8 cellular contexts compared by ENCODE assay signal in genomic region chr5:141001854-141002666, GRCh38. TPM values are rescaled to one million over a fixed set of nuclear protein-coding genes. Genes with fewer than 3 reads are reported as not detected.
DNase-seq lines count a peak whose midpoint lies in the region; ATAC-seq, FAIRE-seq and TF ChIP-seq lines count a peak whose summit lies in the region.

No MANE protein-coding gene starts in this region.

- peak overlapping the region; percentile 86 to 91 (median 89) for H3K4me3 Mint-ChIP-seq in brain
- peak overlapping the region in 1 of 7 donors; percentile 19 for H3K4me3 Mint-ChIP-seq in CD8-positive, alpha-beta memory T cell

- peaks cover 16% of the 10 kb centered on the region for H3K36me3 Mint-ChIP-seq in brain
- H3K36me3 Mint-ChIP-seq in CD8-positive, alpha-beta memory T cell: no peaks in the 10 kb centered on the region

- CTCF ChIA-PET in A549 (lab: Yijun Ruan, JAX): interaction anchor here (1.5 to 2.2 kb wide), 2 partner anchors 35 to 76 kb away, joined by 4 to 6 read pairs; partner anchors contain the start of gene PCDHAC1
- CTCF ChIA-PET in CD8-positive, alpha-beta memory T cell (lab: Charles Lee): no interaction called here

- no peak for TF ChIP-seq CTCF in A549 (IDR thresholded peaks at IDR 0.05)
- no peak for TF ChIP-seq CTCF in brain (conservative IDR thresholded peaks at IDR 0.05)
- TF ChIP-seq CTCF in lower leg skin (IDR thresholded peaks at IDR 0.05): no peak

- H3K23ac ChIP-seq in mesenchymal stem cell (ENCODE audit: low read length in 2 of 2): no peak overlapping the region

- POLR2A ChIA-PET in A549 (lab: Yijun Ruan, JAX): interaction anchor here (1.7 kb wide), 1 partner anchor 35 kb away, joined by 5 read pairs; the partner anchor contains the start of gene PCDHAC2
- POLR2A ChIA-PET in CD8-positive, alpha-beta memory T cell (lab: Charles Lee): no interaction called here

- WGBS in A549 (ENCODE audit: missing lambda C conversion rate): 28% methylated on average over 19 of the region's 19 CpGs
- WGBS in mesenchymal stem cell: 2% methylated on average over 19 of the region's 19 CpGs
- 6 to 8% methylated on average over 19 of the region's 19 CpGs for WGBS in lower leg skin, 2 donors

- H3K36me3 ChIP-seq in mesenchymal stem cell (ENCODE audit: control insufficient read depth in 1 of 2, insufficient read depth in 2 of 2, low read depth in 1 of 2, low read length in 2 of 2): no peaks in the 10 kb centered on the region
- H3K36me3 ChIP-seq in CD8-positive, alpha-beta memory T cell (ENCODE audit: insufficient read depth, low read length): no peaks in the 10 kb centered on the region

- H3K27ac ChIP-seq in A549 (peak overlapping the region; percentile 76 to 79), mesenchymal stem cell (ENCODE audit: low read length, poor library complexity, severe bottlenecking) (peak overlapping the region; percentile 60)
- no peak overlapping the region for H3K27ac ChIP-seq in CD8-positive, alpha-beta memory T cell (ENCODE audit: low read depth, low read length)

- H3K27me3 Mint-ChIP-seq in brain: no peaks in the 10 kb centered on the region
- peaks cover 26 to 51% of the 10 kb centered on the region in 2 donors for H3K27me3 Mint-ChIP-seq in CD8-positive, alpha-beta memory T cell

- H2BK120ac ChIP-seq in mesenchymal stem cell (ENCODE audit: low read depth, low read length): no peak overlapping the region

- no peak for TF ChIP-seq POLR2A in A549 (IDR thresholded peaks at IDR 0.05; ENCODE audit: low read length)
- no peak for TF ChIP-seq POLR2A in lower leg skin (IDR thresholded peaks at IDR 0.05)

- no peak overlapping the region for H2AFZ ChIP-seq in mesenchymal stem cell (ENCODE audit: low read depth, low read length)

- DNase-seq in A549 (ENCODE audit: low read depth in 1 of 2, low spot score in 1 of 2): peak; percentile 33 to 44
- DNase-seq in NCI-H1092 (lab: John Stamatoyannopoulos, UW): peak; percentile 46
- peak; percentile 37 for DNase-seq in mesenchymal stem cell
- DNase-seq in lower leg skin (ENCODE audit: low spot score in 2 of 2): no peak
- DNase-seq in AG08395 (ENCODE audit: low spot score): no peak
- DNase-seq in CD8-positive, alpha-beta memory T cell: no peak

- peaks cover 43% of the 10 kb centered on the region for H3K4me1 ChIP-seq in A549
- peaks cover 4% of the 10 kb centered on the region for H3K4me1 ChIP-seq in mesenchymal stem cell (ENCODE audit: control insufficient read depth, insufficient read depth, low read depth, low read length)
- H3K4me1 ChIP-seq in CD8-positive, alpha-beta memory T cell (ENCODE audit: insufficient read depth, low read length): no peaks in the 10 kb centered on the region

- intact Hi-C loops in lower leg skin (cut with DNase I; ENCODE audit: low total_unique reads): no loop called here

- peak overlapping the region; percentile 79 for H3K4me2 ChIP-seq in A549
- H3K4me2 ChIP-seq in mesenchymal stem cell (ENCODE audit: low read length, poor library complexity, severe bottlenecking): peak overlapping the region; percentile 89

- H3K14ac ChIP-seq in mesenchymal stem cell (ENCODE audit: low read length in 2 of 2): no peak overlapping the region

- TF ChIP-seq EP300 in A549 (IDR thresholded peaks at IDR 0.05): no peak

- H3K27ac Mint-ChIP-seq in brain: peak overlapping the region; percentile 91 to 98 (median 97)
- H3K27ac Mint-ChIP-seq in CD8-positive, alpha-beta memory T cell: peak overlapping the region in 2 of 8 donors; percentile 29 to 54

- no peak overlapping the region for H2BK15ac ChIP-seq in mesenchymal stem cell (ENCODE audit: low read depth, poor library complexity, severe bottlenecking)

- H2BK5ac ChIP-seq in mesenchymal stem cell (ENCODE audit: low read depth, low read length, poor library complexity, severe bottlenecking): no peak overlapping the region

- H3K4me3 ChIP-seq in A549 (peak overlapping the region; percentile 47), mesenchymal stem cell (ENCODE audit: insufficient read depth in 1 of 2, low read depth in 1 of 2, low read length in 2 of 2) (peak overlapping the region; percentile 46 to 68), lower leg skin (ENCODE audit: low read depth, poor library complexity, severe bottlenecking) (no peak overlapping the region)
- no peak overlapping the region for H3K4me3 ChIP-seq in CD8-positive, alpha-beta memory T cell (ENCODE audit: low read length)

- ATAC-seq in A549 (peak; percentile 49 to 69), HG02840 (IDR thresholded peaks at IDR 0.05; ENCODE audit: low FRiP score, unreplicated experiment) (no peak)

- no peak overlapping the region for H4K91ac ChIP-seq in mesenchymal stem cell (ENCODE audit: low read length)

- no peak overlapping the region for H2BK12ac ChIP-seq in mesenchymal stem cell (ENCODE audit: low read length in 2 of 2)

- H3K9me3 ChIP-seq in A549 (no peaks in the 10 kb centered on the region), mesenchymal stem cell (ENCODE audit: control insufficient read depth, low read length) (no peaks in the 10 kb centered on the region)
- no peaks in the 10 kb centered on the region for H3K9me3 ChIP-seq in CD8-positive, alpha-beta memory T cell (ENCODE audit: low read length)

- no peak for TF ChIP-seq RAD21 in A549 (conservative IDR thresholded peaks at IDR 0.05 in 1 of 2, IDR thresholded peaks at IDR 0.05 in 1 of 2)

- no peak for FAIRE-seq in A549 (lab: Jason Lieb, UNC)

- peaks cover 63% of the 10 kb centered on the region for H3K4me1 Mint-ChIP-seq in brain
- peaks cover 0 to 10% (median 6%) of the 10 kb centered on the region in 3 donors for H3K4me1 Mint-ChIP-seq in CD8-positive, alpha-beta memory T cell

- peak overlapping the region in 1 of 2 experiments; percentile 59 for H3K18ac ChIP-seq in mesenchymal stem cell (ENCODE audit: low read depth in 1 of 2, low read length in 2 of 2)

- H3K4ac ChIP-seq in mesenchymal stem cell (ENCODE audit: low read depth in 1 of 2, low read length in 2 of 2): no peak overlapping the region

- H3K9me3 Mint-ChIP-seq in brain: no peaks in the 10 kb centered on the region
- H3K9me3 Mint-ChIP-seq in CD8-positive, alpha-beta memory T cell: peaks cover 0 to 8% (median 3%) of the 10 kb centered on the region in 5 donors

- no peak overlapping the region for H4K8ac ChIP-seq in mesenchymal stem cell (ENCODE audit: low read length)

- peak overlapping the region; percentile 22 for H3K9ac ChIP-seq in mesenchymal stem cell (ENCODE audit: low read length)

- H3K79me1 ChIP-seq in mesenchymal stem cell (replicated peaks; ENCODE audit: low read length, poor library complexity, severe bottlenecking): peaks cover 2% of the 10 kb centered on the region

- peaks cover 0 to 5% of the 10 kb centered on the region in 2 experiments for H3K27me3 ChIP-seq in mesenchymal stem cell (ENCODE audit: control insufficient read depth in 1 of 2, insufficient read depth in 1 of 2, low read length in 2 of 2)
- H3K27me3 ChIP-seq in CD8-positive, alpha-beta memory T cell (ENCODE audit: insufficient read depth, low read length, poor library complexity, severe bottlenecking): peaks cover 8% of the 10 kb centered on the region

- H2AK5ac ChIP-seq in mesenchymal stem cell (ENCODE audit: low read length, severe bottlenecking): no peak overlapping the region

TF ChIP-seq in A549, 52 proteins besides CTCF, POLR2A, EP300 and RAD21 (continues in another document):
- TF ChIP-seq CBX8 (IDR thresholded peaks at IDR 0.05): no peak
- TF ChIP-seq MAZ (IDR thresholded peaks at IDR 0.05; ENCODE audit: borderline replicate concordance, low read depth, low read length): no peak
- no peak for TF ChIP-seq POLR2AphosphoS2 (conservative IDR thresholded peaks at IDR 0.05; ENCODE audit: low read length)
- no peak for TF ChIP-seq BHLHE40 (IDR thresholded peaks at IDR 0.05; ENCODE audit: low read depth, low read length)
- no peak for TF ChIP-seq HDAC2 (IDR thresholded peaks at IDR 0.05)
- TF ChIP-seq HEYL (CRISPR knock-in tag; IDR thresholded peaks at IDR 0.05): no peak
- no peak for TF ChIP-seq ELK1 (IDR thresholded peaks at IDR 0.05; ENCODE audit: low read depth, low read length)
- TF ChIP-seq NFE2L2 (conservative IDR thresholded peaks at IDR 0.05; ENCODE audit: low read length): no peak
- no peak for TF ChIP-seq EHF (CRISPR knock-in tag; IDR thresholded peaks at IDR 0.05)
- TF ChIP-seq TFCP2L1 (CRISPR knock-in tag; IDR thresholded peaks at IDR 0.05): no peak

RNA-seq across cellular contexts. Expression of gene PCDHAC2, which starts 35.8 kb away (rescaled TPM):
- polyA plus RNA-seq in A549 (2011; rRNA removed) (5.3 and 6.3 TPM in 2 replicates), A549 (2017; fragmentation: RNase III; extraction: RNeasy Plus Mini Kit Qiagen cat#74134 plus additional on column Dnase treatment) (1.1 to 1.2 TPM (median 1.2 TPM) in 3 replicates), brain (ENCODE audit: insufficient read depth, low read depth, low replicate concordance) (1.8 TPM)
- 1.8 and 2.6 TPM in 2 replicates for polyA plus RNA-seq in A549 (2012; cell fraction: cytosol; rRNA removed)
- polyA plus RNA-seq in A549 (2012; cell fraction: nucleus; rRNA removed): 1.8 and 2.7 TPM in 2 replicates
- 17.9 and 18.7 TPM in 2 replicates for polyA minus RNA-seq in A549 (2011; rRNA and poly(A)+ RNA removed)
- 8.2 TPM for polyA plus RNA-seq in mesenchymal stem cell (2013, experiment 1 of 2)
- polyA plus RNA-seq in mesenchymal stem cell (2013, experiment 2 of 2): 1.8 TPM
- total RNA-seq in lower leg skin: under 1 TPM in 3 of 4 donors, not detected in 1; 0.21 to 0.29 (median 0.27) TPM
- total RNA-seq in CD8-positive, alpha-beta memory T cell: not detected
- not detected for polyA plus RNA-seq in CD8-positive, alpha-beta memory T cell

RNA-seq across cellular contexts. Expression of gene PCDHB1, which starts 49.1 kb away (rescaled TPM):
- polyA plus RNA-seq in A549 (2011; rRNA removed) (not detected in 2 replicates), A549 (2017; fragmentation: RNase III; extraction: RNeasy Plus Mini Kit Qiagen cat#74134 plus additional on column Dnase treatment) (not detected in 3 replicates), brain (ENCODE audit: insufficient read depth, low read depth, low replicate concordance) (0.32 TPM)
- polyA plus RNA-seq in A549 (2012; cell fraction: cytosol; rRNA removed): not detected in 2 replicates
- polyA plus RNA-seq in A549 (2012; cell fraction: nucleus; rRNA removed): not detected in 2 replicates
- not detected in 2 replicates for polyA minus RNA-seq in A549 (2011; rRNA and poly(A)+ RNA removed)
- polyA plus RNA-seq in mesenchymal stem cell (2013, experiment 1 of 2): under 0.01 TPM
- under 0.01 TPM for polyA plus RNA-seq in mesenchymal stem cell (2013, experiment 2 of 2)
- total RNA-seq in lower leg skin: not detected
- total RNA-seq in CD8-positive, alpha-beta memory T cell: not detected
- not detected for polyA plus RNA-seq in CD8-positive, alpha-beta memory T cell

Comparison
In these comparisons a context has a peak if more than half of its experiments do, and no peak if none do; other contexts are left out.
1. DNase-seq: peak in A549 (2 of 2), NCI-H1092 (single experiment) and mesenchymal stem cell (single experiment); none in lower leg skin (0 of 2), AG08395 (single experiment) and CD8-positive, alpha-beta memory T cell (0 of 5).
2. H3K4me3 ChIP-seq: peak in A549 (single experiment) and mesenchymal stem cell (2 of 2); none in lower leg skin (single experiment) and CD8-positive, alpha-beta memory T cell (single experiment).